ENCODE assay signal across 12 cellular contexts in the genomic region with DNA sequence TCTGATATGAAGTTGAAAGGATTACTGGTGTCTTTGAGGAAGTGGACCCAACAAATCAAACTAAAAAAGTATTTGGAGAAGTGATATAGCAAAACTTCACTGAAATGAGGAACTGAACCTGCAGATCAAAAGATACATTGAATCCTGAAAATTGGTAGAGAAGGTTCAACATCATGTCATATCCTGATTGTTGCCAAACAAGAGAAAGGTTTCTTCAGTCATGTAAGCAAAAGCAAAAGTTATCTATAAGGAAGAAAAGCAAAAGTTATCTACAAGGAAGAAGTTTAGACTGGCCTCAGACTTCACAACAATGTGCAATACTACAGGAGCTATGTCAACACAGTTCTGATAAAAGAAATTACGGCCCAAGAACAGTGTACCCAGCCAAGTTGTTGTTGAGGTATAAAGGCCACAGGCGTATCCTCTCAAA.
DNase-seq lines count a peak whose midpoint lies in the region; ATAC-seq, FAIRE-seq and TF ChIP-seq lines count a peak whose summit lies in the region.
"Had no signal": no experiment of that assay in that cellular context is flagged by ENCODE, and none has a peak within 500 bp of the region (broad histone marks: within the 10 kb centered on the region; RNA-seq: fewer than 3 reads in every experiment).

No MANE protein-coding gene starts in this region.

- peak overlapping the region; percentile 83 for H3K27ac ChIP-seq in colonic mucosa
- H3K27ac ChIP-seq in rectal smooth muscle tissue (ENCODE audit: low read depth, low read length), result peak overlapping the region; percentile 72

- no peak for TF ChIP-seq POLR2A in GM12892 (IDR thresholded peaks at IDR 0.05; ENCODE audit: low read depth, low read length)

- no peak overlapping the region for H3K4me3 ChIP-seq in colonic mucosa
- H3K4me3 ChIP-seq in rectal smooth muscle tissue (ENCODE audit: low read length), result no peak overlapping the region
- H3K4me3 ChIP-seq: testis had no signal

- no peak for TF ChIP-seq CTCF in colonic mucosa (IDR thresholded peaks at IDR 0.05)

- no peak overlapping the region for H3K27ac Mint-ChIP-seq in activated T-cell treated with anti-CD3 and anti-CD28 coated beads, Interleukin-2, amount 50 U/mL, for 72 hours
- H3K27ac Mint-ChIP-seq: activated T-helper 2 cell treated with anti-CD3 and anti-CD28 coated beads, Interferon-gamma antibody, Interleukin-2, Interleukin-4, amounts not matched to agents 10 μg/mL and 5 μg/mL and 100 μg/mL, durations not matched to agents 14 hours and 24 hours and 36 hours had no signal

- no peak for ATAC-seq in HG03280 (IDR thresholded peaks at IDR 0.05; ENCODE audit: unreplicated experiment)
- ATAC-seq in activated T-cell treated with anti-CD3 and anti-CD28 coated beads, Interleukin-2, amount 50 U/mL, for 72 hours (replicated peaks in 1 of 2), result no peak

- peak; percentile 2 for DNase-seq in GM12892 (ENCODE audit: insufficient read length)
- peak; percentile 78 for DNase-seq in KBM-7
- DNase-seq in colonic mucosa, result peak; percentile 58
- DNase-seq in EL, result no peak
- no peak for DNase-seq in activated T-cell treated with anti-CD3 and anti-CD28 coated beads, Interleukin-2, amount 50 U/mL, for 72 hours
- DNase-seq in activated CD4-positive, alpha-beta T cell treated with anti-CD3 and anti-CD28 coated beads, Interleukin-2, amount 50 U/mL, for 48 hours, result no peak
- DNase-seq: NCI-H2081, testis had no signal

- H3K27me3 Mint-ChIP-seq in activated T-cell treated with anti-CD3 and anti-CD28 coated beads, Interleukin-2, amount 50 U/mL, for 72 hours (ENCODE audit: low read depth), result no peaks in the 10 kb centered on the region

- H3K36me3 ChIP-seq in colonic mucosa (no peaks in the 10 kb centered on the region), rectal smooth muscle tissue (ENCODE audit: control insufficient read depth, insufficient read depth, low read length) (no peaks in the 10 kb centered on the region)

- in situ Hi-C loops in KBM-7 (cut with MboI; ENCODE audit: low pct_unique_long_range_greater_than_20kb, low sequenced_read_pairs), result no loop called here

- no peaks in the 10 kb centered on the region for H3K27me3 ChIP-seq in colonic mucosa
- H3K27me3 ChIP-seq in rectal smooth muscle tissue (ENCODE audit: control insufficient read depth, insufficient read depth, low read length), result no peaks in the 10 kb centered on the region
- H3K27me3 ChIP-seq: testis had no signal

- peaks cover 5% of the 10 kb centered on the region in 2 donors for H3K36me3 Mint-ChIP-seq in activated T-cell treated with anti-CD3 and anti-CD28 coated beads, Interleukin-2, amount 50 U/mL, for 72 hours (ENCODE audit: insufficient read depth in 2 of 2)

- H3K4me3 Mint-ChIP-seq in activated T-cell treated with anti-CD3 and anti-CD28 coated beads, Interleukin-2, amount 50 U/mL, for 72 hours, result no peak overlapping the region

- H3K9me3 ChIP-seq in colonic mucosa, result no peaks in the 10 kb centered on the region
- H3K9me3 ChIP-seq: testis had no signal

- peaks cover 3% of the 10 kb centered on the region in 2 donors for H3K9me3 Mint-ChIP-seq in activated T-cell treated with anti-CD3 and anti-CD28 coated beads, Interleukin-2, amount 50 U/mL, for 72 hours
- H3K9me3 Mint-ChIP-seq: activated T-helper 2 cell treated with anti-CD3 and anti-CD28 coated beads, Interferon-gamma antibody, Interleukin-2, Interleukin-4, amounts not matched to agents 10 μg/mL and 5 μg/mL and 100 μg/mL, durations not matched to agents 14 hours and 24 hours and 36 hours had no signal

- H3K9ac ChIP-seq in colonic mucosa (ENCODE audit: low read depth in 2 of 2, low read length in 2 of 2) (peak overlapping the region in 1 of 2 donors; percentile 64), rectal smooth muscle tissue (ENCODE audit: low read length) (no peak overlapping the region)

- H3K4me1 Mint-ChIP-seq in activated T-cell treated with anti-CD3 and anti-CD28 coated beads, Interleukin-2, amount 50 U/mL, for 72 hours (ENCODE audit: low read depth), result no peaks in the 10 kb centered on the region

- peak; percentile 90 for FAIRE-seq in GM12892 (lab: Jason Lieb, UNC)
- FAIRE-seq: endometrium had no signal

- intact Hi-C loops in colonic mucosa (cut with DNase I), result no loop called here

- H3K4me1 ChIP-seq in colonic mucosa, result peaks cover 8% of the 10 kb centered on the region
- H3K4me1 ChIP-seq in rectal smooth muscle tissue (ENCODE audit: control insufficient read depth, insufficient read depth, low read length), result peaks cover 12% of the 10 kb centered on the region
- H3K4me1 ChIP-seq: testis had no signal

Comparison
In these comparisons a context has a peak if more than half of its experiments do, and no peak if none do; other contexts are left out.
1. DNase-seq: peak in GM12892 (single experiment), KBM-7 (single experiment) and colonic mucosa (single experiment); none in EL (single experiment), activated T-cell treated with anti-CD3 and anti-CD28 coated beads, Interleukin-2, amount 50 U/mL, for 72 hours (0 of 2) and activated CD4-positive, alpha-beta T cell treated with anti-CD3 and anti-CD28 coated beads, Interleukin-2, amount 50 U/mL, for 48 hours (0 of 2).